In genomic region chr6:160030103-160030502, GRCh38 we compare ENCODE assay signal across 8 cellular contexts.
DNase-seq lines count a peak whose midpoint lies in the region; ATAC-seq, FAIRE-seq and TF ChIP-seq lines count a peak whose summit lies in the region.

No MANE protein-coding gene starts in this region.

- TF ChIP-seq CTCF in gastroesophageal sphincter (IDR thresholded peaks at IDR 0.05) = peak in 2 of 4 experiments; percentile 17 to 29
- no peak for TF ChIP-seq CTCF in omental fat pad (IDR thresholded peaks at IDR 0.05)

- no peaks in the 10 kb centered on the region for H3K27me3 Mint-ChIP-seq in stimulated activated naive CD8-positive, alpha-beta T cell treated with anti-CD3 and anti-CD28 coated beads, Interleukin-15, amount 100 ng/mL, for 72 hours

- peaks cover 15% of the 10 kb centered on the region for H3K36me3 ChIP-seq in H7 (replicated peaks; ENCODE audit: control insufficient read depth, insufficient read depth, low read length)
- H3K36me3 ChIP-seq in gastroesophageal sphincter = peaks cover 0 to 80% of the 10 kb centered on the region in 2 donors

- DNase-seq in H7 = peak; percentile 32
- peak; percentile 18 for DNase-seq in SK-MEL-5 (ENCODE audit: low read depth, low spot score)
- peak; percentile 78 for DNase-seq in omental fat pad (ENCODE audit: low spot score)
- DNase-seq in stimulated activated naive CD8-positive, alpha-beta T cell treated with anti-CD3 and anti-CD28 coated beads, Interleukin-15, amount 100 ng/mL, for 72 hours = no peak
- no peak for DNase-seq in GM12892 (ENCODE audit: insufficient read length)
- no peak for DNase-seq in NCI-H146 (lab: John Stamatoyannopoulos, UW)

- no peak for FAIRE-seq in GM12892 (lab: Jason Lieb, UNC)

- peak overlapping the region in 1 of 2 donors; percentile 58 for H3K27ac Mint-ChIP-seq in stimulated activated naive CD8-positive, alpha-beta T cell treated with anti-CD3 and anti-CD28 coated beads, Interleukin-15, amount 100 ng/mL, for 72 hours

- peaks cover 11% of the 10 kb centered on the region for H3K4me1 Mint-ChIP-seq in stimulated activated naive CD8-positive, alpha-beta T cell treated with anti-CD3 and anti-CD28 coated beads, Interleukin-15, amount 100 ng/mL, for 72 hours

- H3K9me3 ChIP-seq in gastroesophageal sphincter = no peaks in the 10 kb centered on the region

- peaks cover 0 to 22% (median 12%) of the 10 kb centered on the region in 3 donors for H3K4me1 ChIP-seq in gastroesophageal sphincter

- TF ChIP-seq EP300 in gastroesophageal sphincter (IDR thresholded peaks at IDR 0.05) = no peak

- in situ Hi-C loops in SK-MEL-5 (cut with HindIII; ENCODE audit: low pct_unique_long_range_greater_than_20kb, low sequenced_read_pairs) = no loop called here

- 4 to 14% methylated on average over 2 to 4 of the region's 5 CpGs for WGBS in gastroesophageal sphincter (ENCODE audit: low coverage in 1 of 2), 2 donors

- no peaks in the 10 kb centered on the region for H3K9me3 Mint-ChIP-seq in stimulated activated naive CD8-positive, alpha-beta T cell treated with anti-CD3 and anti-CD28 coated beads, Interleukin-15, amount 100 ng/mL, for 72 hours

- H3K4me3 ChIP-seq in H7 (ENCODE audit: insufficient read depth, low read depth, low read length) (no peak overlapping the region), gastroesophageal sphincter (no peak overlapping the region)

- H3K27ac ChIP-seq in gastroesophageal sphincter = peak overlapping the region; percentile 45 to 79 (median 76)

- H3K4me3 Mint-ChIP-seq in stimulated activated naive CD8-positive, alpha-beta T cell treated with anti-CD3 and anti-CD28 coated beads, Interleukin-15, amount 100 ng/mL, for 72 hours = no peak overlapping the region

- H3K27me3 ChIP-seq in H7 (ENCODE audit: control insufficient read depth, insufficient read depth, low read length) (no peaks in the 10 kb centered on the region), gastroesophageal sphincter (no peaks in the 10 kb centered on the region)

- TF ChIP-seq POLR2A in gastroesophageal sphincter (IDR thresholded peaks at IDR 0.05) (no peak), GM12892 (IDR thresholded peaks at IDR 0.05; ENCODE audit: low read depth, low read length) (no peak)

- ATAC-seq in gastroesophageal sphincter (peak; percentile 93), omental fat pad (ENCODE audit: low FRiP score) (peak; percentile 92), HG02852 (IDR thresholded peaks at IDR 0.05; ENCODE audit: unreplicated experiment) (no peak)
- no peak for ATAC-seq in stimulated activated naive CD8-positive, alpha-beta T cell treated with anti-CD3 and anti-CD28 coated beads, Interleukin-15, amount 100 ng/mL, for 72 hours

Comparison
In these comparisons a context has a peak if more than half of its experiments do, and no peak if none do; other contexts are left out.
1. DNase-seq: peak in H7 (single experiment), SK-MEL-5 (single experiment) and omental fat pad (single experiment); none in stimulated activated naive CD8-positive, alpha-beta T cell treated with anti-CD3 and anti-CD28 coated beads, Interleukin-15, amount 100 ng/mL, for 72 hours (0 of 2), GM12892 (single experiment) and NCI-H146 (single experiment).
2. ATAC-seq: peak in gastroesophageal sphincter (single experiment) and omental fat pad (single experiment); none in HG02852 (single experiment) and stimulated activated naive CD8-positive, alpha-beta T cell treated with anti-CD3 and anti-CD28 coated beads, Interleukin-15, amount 100 ng/mL, for 72 hours (single experiment).